ENCODE assay signal across 11 cellular contexts in genomic region chr15:75905231-75905630, GRCh38. TPM values are rescaled to one million over a fixed set of nuclear protein-coding genes. Genes with fewer than 3 reads are reported as not detected.
A peak's percentile ranks its signal among the peaks of the same experiment; 100 is the strongest.
DNase-seq lines count a peak whose midpoint lies in the region; ATAC-seq, FAIRE-seq and TF ChIP-seq lines count a peak whose summit lies in the region.
"Had no signal": no experiment of that assay in that cellular context is flagged by ENCODE, and none has a peak within 500 bp of the region (broad histone marks: within the 10 kb centered on the region; RNA-seq: fewer than 3 reads in every experiment).

No MANE protein-coding gene starts in this region.

- intact Hi-C loops in Calu3 (cut with micrococcal nuclease; ENCODE audit: unreplicated experiment): no loop called here
- intact Hi-C loops in IMR-90 (cut with micrococcal nuclease): no loop called here
- intact Hi-C loops in mucosa of descending colon (cut with DNase I, micrococcal nuclease): no loop called here

- H3K9ac ChIP-seq in IMR-90 (ENCODE audit: low read depth, low read length) (no peak overlapping the region), astrocyte (ENCODE audit: low read length) (no peak overlapping the region)

- FAIRE-seq in astrocyte (lab: Jason Lieb, UNC): no peak

- H3K4me3 ChIP-seq in IMR-90 (ENCODE audit: insufficient read depth, low read depth, low read length) (no peak overlapping the region), astrocyte (ENCODE audit: insufficient read depth, low read depth, low read length) (peak overlapping the region; percentile 19), mucosa of descending colon (no peak overlapping the region)

- no peaks in the 10 kb centered on the region for H3K4me1 Mint-ChIP-seq in Calu3 (ENCODE audit: low read depth, unreplicated experiment)
- peaks cover 32% of the 10 kb centered on the region for H3K4me1 Mint-ChIP-seq in astrocyte (ENCODE audit: low read depth, unreplicated experiment)
- H3K4me1 Mint-ChIP-seq in nephron progenitor cell: peaks cover 36% of the 10 kb centered on the region

- no peaks in the 10 kb centered on the region for H3K27me3 ChIP-seq in IMR-90 (ENCODE audit: control insufficient read depth, insufficient read depth, low read length)
- no peaks in the 10 kb centered on the region for H3K27me3 ChIP-seq in astrocyte (ENCODE audit: insufficient read depth, low read length)
- H3K27me3 ChIP-seq: SJSA1, testis had no signal

- in situ Hi-C loops in IMR-90 (cut with MboI; ENCODE audit: low sequenced_read_pairs): no loop called here

- H4K20me1 ChIP-seq in IMR-90 (ENCODE audit: insufficient read depth, low read length): peaks cover 16% of the 10 kb centered on the region; the same call in 1 of the 2 replicates
- peaks cover 38% of the 10 kb centered on the region for H4K20me1 ChIP-seq in astrocyte (ENCODE audit: insufficient read depth, low read length)

- no peak overlapping the region for H3K18ac ChIP-seq in IMR-90 (ENCODE audit: low read depth, low read length)

- H4K91ac ChIP-seq in IMR-90 (ENCODE audit: insufficient read depth, low read depth, low read length): no peak overlapping the region; the same call in 1 of the 2 replicates

- TF ChIP-seq CTCF in Calu3 (IDR thresholded peaks at IDR 0.05; ENCODE audit: unreplicated experiment): no peak
- TF ChIP-seq CTCF in IMR-90 (conservative IDR thresholded peaks at IDR 0.05; ENCODE audit: low read depth, low read length): no peak
- no peak for TF ChIP-seq CTCF in astrocyte (IDR thresholded peaks at IDR 0.05; ENCODE audit: insufficient read depth, low read depth, low read length)
- no peak for TF ChIP-seq CTCF in nephron progenitor cell (IDR thresholded peaks at IDR 0.05)
- TF ChIP-seq CTCF in mucosa of descending colon (IDR thresholded peaks at IDR 0.05): no peak

- no peak for ATAC-seq in IMR-90 (ENCODE audit: low read depth)
- ATAC-seq in mucosa of descending colon: no peak

- CTCF ChIA-PET in Calu3 (lab: Charles Lee) (interaction anchor here (1.2 kb wide), 1 partner anchor 18 kb away, joined by 3 read pairs; no protein-coding TSS in a partner anchor), IMR-90 (lab: Yijun Ruan, JAX) (interaction anchor here (0.6 kb wide), 1 partner anchor 151 kb away, joined by 3 read pairs; no protein-coding TSS in a partner anchor)

- H2BK120ac ChIP-seq in IMR-90 (ENCODE audit: low read depth, low read length): no peak overlapping the region

- H3K4ac ChIP-seq in IMR-90 (ENCODE audit: low read depth, low read length): no peak overlapping the region

- no peak overlapping the region for H2AK9ac ChIP-seq in IMR-90 (replicated peaks; ENCODE audit: low read depth, low read length, poor library complexity)

- H3K23ac ChIP-seq in IMR-90 (ENCODE audit: low read depth, low read length): peak overlapping the region; percentile 48; the same call in 1 of the 2 replicates

- POLR2A ChIA-PET in IMR-90 (lab: Charles Lee; ENCODE audit: unreplicated experiment): no interaction called here

- H2AFZ ChIP-seq in IMR-90 (replicated peaks; ENCODE audit: low read length, poor library complexity): no peak overlapping the region
- no peak overlapping the region for H2AFZ ChIP-seq in astrocyte (ENCODE audit: low read depth, low read length)

- H4K8ac ChIP-seq in IMR-90 (ENCODE audit: low read depth in 2 of 2, low read length in 2 of 2): no peak overlapping the region

- no TSS peak for BruUV-seq in Calu3 (replicated peaks; lab: Mats Ljungman, UMichigan)
- BruUV-seq in IMR-90 (replicated peaks; lab: Mats Ljungman, UMichigan): no TSS peak

- H2BK20ac ChIP-seq in IMR-90 (ENCODE audit: low read depth, low read length): no peak overlapping the region

- peaks cover 27 to 56% of the 10 kb centered on the region in 2 experiments for H3K79me1 ChIP-seq in IMR-90 (ENCODE audit: low read depth in 1 of 2, low read length in 2 of 2)

- TF ChIP-seq POLR2A in IMR-90 (IDR thresholded peaks at IDR 0.05; ENCODE audit: low read depth, low read length): no peak

- peaks cover 18% of the 10 kb centered on the region for H3K9me1 ChIP-seq in IMR-90 (ENCODE audit: insufficient read depth, low read length)

- no peak overlapping the region for H2BK5ac ChIP-seq in IMR-90 (ENCODE audit: low read depth, low read length, poor library complexity, severe bottlenecking)

- no peak overlapping the region for H3K27ac ChIP-seq in IMR-90 (ENCODE audit: insufficient read depth, low read length)
- no peak overlapping the region for H3K27ac ChIP-seq in astrocyte (ENCODE audit: low read depth, low read length)
- H3K27ac ChIP-seq in substantia nigra (ENCODE audit: low read depth, low read length, poor library complexity, severe bottlenecking): no peak overlapping the region
- H3K27ac ChIP-seq: SJSA1, testis had no signal

- H3K4me1 ChIP-seq in IMR-90 (ENCODE audit: control insufficient read depth, insufficient read depth, low read length) (peaks cover 4% of the 10 kb centered on the region; the same call in 1 of the 2 replicates), astrocyte (ENCODE audit: insufficient read depth, low read length) (peaks cover 13% of the 10 kb centered on the region), mucosa of descending colon (ENCODE audit: low read depth) (peaks cover 15% of the 10 kb centered on the region)
- H3K4me1 ChIP-seq: testis had no signal

- H3K4me2 ChIP-seq in IMR-90 (ENCODE audit: low read depth, low read length) (0 out of 2 replicates have a peak overlapping the region, but pooled peaks have one; percentile 45), astrocyte (ENCODE audit: low read length) (peak overlapping the region; percentile 99)

- H3K36me3 ChIP-seq in IMR-90 (ENCODE audit: control insufficient read depth, insufficient read depth, low read length) (peaks cover 9% of the 10 kb centered on the region), astrocyte (ENCODE audit: insufficient read depth, low read length) (peaks cover 3% of the 10 kb centered on the region), mucosa of descending colon (ENCODE audit: low read depth) (no peaks in the 10 kb centered on the region)

- H2AK5ac ChIP-seq in IMR-90 (ENCODE audit: low read depth, low read length): 0 out of 2 replicates have a peak overlapping the region, but pooled peaks have one; percentile 21

- no peaks in the 10 kb centered on the region for H3K9me3 ChIP-seq in IMR-90 (ENCODE audit: control insufficient read depth, insufficient read depth, low read length)
- H3K9me3 ChIP-seq in astrocyte (ENCODE audit: insufficient read depth, low read depth, low read length): no peaks in the 10 kb centered on the region
- no peaks in the 10 kb centered on the region for H3K9me3 ChIP-seq in mucosa of descending colon
- H3K9me3 ChIP-seq: SJSA1, testis had no signal

- H3K27ac Mint-ChIP-seq in Calu3 (ENCODE audit: unreplicated experiment) (peak overlapping the region; percentile 89), astrocyte (ENCODE audit: unreplicated experiment) (peak overlapping the region; percentile 95), nephron progenitor cell (peak overlapping the region; percentile 83)

- no peak overlapping the region for H3K56ac ChIP-seq in IMR-90 (ENCODE audit: extremely low read depth, insufficient read depth, low read length)

- DNase-seq in Calu3 (no peak), IMR-90 (no peak), astrocyte (ENCODE audit: low read depth) (no peak), nephron progenitor cell (no peak), NCI-H748 (lab: John Stamatoyannopoulos, UW; ENCODE audit: unreplicated experiment) (no peak), substantia nigra (lab: John Stamatoyannopoulos, UW) (no peak), mucosa of descending colon (no peak), NCI-H2107 (lab: John Stamatoyannopoulos, UW) (no peak)
- DNase-seq: hippocampal formation, testis had no signal

- H3K4me3 Mint-ChIP-seq in Calu3 (ENCODE audit: low read depth, unreplicated experiment) (peak overlapping the region; percentile 97), astrocyte (ENCODE audit: unreplicated experiment) (peak overlapping the region; percentile 99), nephron progenitor cell (peak overlapping the region; percentile 99)

- dilution Hi-C loops in IMR-90 (cut with HindIII; ENCODE audit: low sequenced_read_pairs, unreplicated experiment): no loop called here

- H3K27me3 Mint-ChIP-seq in Calu3 (ENCODE audit: unreplicated experiment): no peaks in the 10 kb centered on the region
- no peaks in the 10 kb centered on the region for H3K27me3 Mint-ChIP-seq in astrocyte (ENCODE audit: low read depth, unreplicated experiment)
- H3K27me3 Mint-ChIP-seq in nephron progenitor cell (ENCODE audit: low read depth, poor library complexity): peaks cover 5% of the 10 kb centered on the region

- no peak overlapping the region for H3K14ac ChIP-seq in IMR-90 (replicated peaks; ENCODE audit: low read depth, low read length)

- TF ChIP-seq RAD21 in IMR-90 (IDR thresholded peaks at IDR 0.05; ENCODE audit: low read length): no peak

- H3K79me2 ChIP-seq in astrocyte (ENCODE audit: insufficient read depth, low read length): peaks cover 64% of the 10 kb centered on the region

- H4K5ac ChIP-seq in IMR-90 (ENCODE audit: low read depth, low read length): no peak overlapping the region; the same call in 1 of the 2 replicates

- no peak overlapping the region for H2BK15ac ChIP-seq in IMR-90 (ENCODE audit: low read depth, low read length)

- 72% methylated on average over 4 of the region's 5 CpGs; no CpG with 5 or more reads in 1 of the 2 experiments for WGBS in IMR-90 (ENCODE audit: extremely low coverage in 2 of 2, insufficient read length in 1 of 2), 2 experiments

- no peaks in the 10 kb centered on the region for H3K9me3 Mint-ChIP-seq in Calu3 (ENCODE audit: low read depth, unreplicated experiment)
- no peaks in the 10 kb centered on the region for H3K9me3 Mint-ChIP-seq in astrocyte (ENCODE audit: unreplicated experiment)
- peaks cover 14% of the 10 kb centered on the region for H3K9me3 Mint-ChIP-seq in nephron progenitor cell

- H3K36me3 Mint-ChIP-seq in Calu3 (ENCODE audit: insufficient read depth, unreplicated experiment) (peaks cover 28% of the 10 kb centered on the region), astrocyte (ENCODE audit: low read depth, unreplicated experiment) (peaks cover 21% of the 10 kb centered on the region), nephron progenitor cell (ENCODE audit: low read depth) (peaks cover 34% of the 10 kb centered on the region)

TF ChIP-seq in IMR-90, 13 proteins besides CTCF, POLR2A, EP300 and RAD21 (continues in another document):
- TF ChIP-seq CHD1 (IDR thresholded peaks at IDR 0.05; ENCODE audit: low read depth, low read length) (no peak), FOS (IDR thresholded peaks at IDR 0.05; ENCODE audit: low read depth, low read length) (no peak)

RNA-seq across cellular contexts. Expression of gene FBXO22, which starts 1.6 kb away (rescaled TPM):
- total RNA-seq in Calu3 (2022) (49.2 and 49.5 TPM in 2 replicates), IMR-90 (2012; rRNA removed) (43.3 and 45.2 TPM in 2 replicates), astrocyte (69.1 and 76.5 TPM in 2 replicates), mucosa of descending colon (10 to 100 TPM; 19.4 to 27.8 (median 20.7) TPM)
- 22.4 and 24.5 TPM in 2 replicates for polyA plus RNA-seq in IMR-90 (2012; rRNA removed)
- polyA plus RNA-seq in IMR-90 (2012; cell fraction: cytosol; rRNA removed): 18.6 and 22.9 TPM in 2 replicates
- 11.2 and 17.7 TPM in 2 replicates for polyA plus RNA-seq in IMR-90 (2012; cell fraction: nucleus; rRNA removed; ENCODE audit: low replicate concordance)
